In genomic region chr1:16367258-16367967, GRCh38 we compare ENCODE assay signal across 8 cellular contexts. TPM values are rescaled to one million over a fixed set of nuclear protein-coding genes. Genes with fewer than 3 reads are reported as not detected.
DNase-seq lines count a peak whose midpoint lies in the region; ATAC-seq and TF ChIP-seq lines count a peak whose summit lies in the region.

No MANE protein-coding gene starts in this region.

- H3K4me1 Mint-ChIP-seq in CD14-positive monocyte, result peaks cover 69% of the 10 kb centered on the region

- ATAC-seq in HG03432 (IDR thresholded peaks at IDR 0.05; ENCODE audit: unreplicated experiment), result peak; percentile 72

- no peaks in the 10 kb centered on the region for H3K9me3 Mint-ChIP-seq in CD14-positive monocyte

- H3K4me3 ChIP-seq in muscle layer of duodenum (ENCODE audit: low read depth in 1 of 2, low read length in 2 of 2), result peak overlapping the region; percentile 77 to 85

- peak overlapping the region; percentile 96 for H3K4me3 Mint-ChIP-seq in CD14-positive monocyte

- H3K27me3 ChIP-seq in muscle layer of duodenum (ENCODE audit: low read depth, low read length), result no peaks in the 10 kb centered on the region

- no peak for TF ChIP-seq CTCF in CD14-positive monocyte (IDR thresholded peaks at IDR 0.05)

- peaks cover 0 to 7% of the 10 kb centered on the region in 2 donors for H3K36me3 ChIP-seq in muscle layer of duodenum (ENCODE audit: control insufficient read depth in 1 of 2, insufficient read depth in 2 of 2, low read length in 2 of 2)

- H3K4me1 ChIP-seq in muscle layer of duodenum (ENCODE audit: control insufficient read depth in 1 of 2, insufficient read depth in 2 of 2, low read length in 2 of 2), result peaks cover 9 to 17% of the 10 kb centered on the region in 2 donors

- H3K36me3 Mint-ChIP-seq in CD14-positive monocyte, result peaks cover 6 to 7% of the 10 kb centered on the region in 2 donors

- peak overlapping the region; percentile 98 to 100 (median 99) for H3K27ac Mint-ChIP-seq in CD14-positive monocyte

- TF ChIP-seq POLR2A in erythroblast (IDR thresholded peaks at IDR 0.05; ENCODE audit: low read length), result peak; percentile 80

- no peaks in the 10 kb centered on the region for H3K27me3 Mint-ChIP-seq in CD14-positive monocyte (ENCODE audit: low read depth in 3 of 3)

- DNase-seq in CD14-positive monocyte (ENCODE audit: low spot score), result peak; percentile 85
- DNase-seq in GM19238 (ENCODE audit: insufficient read length, low spot score), result peak; percentile 58
- DNase-seq in NOMO-1 treated with DMSO at 0.1 percent for 48 hours (lab: John Stamatoyannopoulos, UW; ENCODE audit: unreplicated experiment), result peak; percentile 75
- DNase-seq in activated CD8-positive, alpha-beta memory T cell treated with anti-CD3 and anti-CD28 coated beads, Interleukin-2, amount 50 U/mL, for 4 hours, result peak; percentile 87
- DNase-seq in erythroblast (lab: John Stamatoyannopoulos, UW), result peak; percentile 91 to 94
- DNase-seq in stimulated activated CD8-positive, alpha-beta memory T cell treated with anti-CD3 and anti-CD28 coated beads, Interleukin-7, amount 100 ng/mL, for 24 hours (ENCODE audit: low read depth), result peak; percentile 65

- no peaks in the 10 kb centered on the region for H3K9me3 ChIP-seq in muscle layer of duodenum (ENCODE audit: control insufficient read depth in 1 of 2, low read length in 2 of 2)

- H3K27ac ChIP-seq in muscle layer of duodenum (ENCODE audit: low read length), result peak overlapping the region; percentile 98

- intact Hi-C loops in CD14-positive monocyte (cut with micrococcal nuclease), result loop anchor here in 1 of 2 donors (2.0 to 10.0 kb wide), 4 partner anchors 15 to 845 kb away; partner anchors contain the start of genes CASP9, FBXO42 and NECAP2

RNA-seq across cellular contexts. Expression of gene SZRD1, which starts 0.4 kb away (rescaled TPM):
- 10 to 100 TPM; 46.4 to 47.2 TPM for polyA plus RNA-seq in CD14-positive monocyte

RNA-seq across cellular contexts. Expression of gene FBXO42, which starts 15.1 kb away (rescaled TPM):
- polyA plus RNA-seq in CD14-positive monocyte, result 10 to 100 TPM; 11.6 to 16.9 TPM

Comparison
In these comparisons a context has a peak if more than half of its experiments do, and no peak if none do; other contexts are left out.
1. Peak in every context shown above with its lines: DNase-seq, ATAC-seq, H3K4me3 ChIP-seq and H3K27ac ChIP-seq.